7 cellular contexts compared by ENCODE assay signal in the genomic region with DNA sequence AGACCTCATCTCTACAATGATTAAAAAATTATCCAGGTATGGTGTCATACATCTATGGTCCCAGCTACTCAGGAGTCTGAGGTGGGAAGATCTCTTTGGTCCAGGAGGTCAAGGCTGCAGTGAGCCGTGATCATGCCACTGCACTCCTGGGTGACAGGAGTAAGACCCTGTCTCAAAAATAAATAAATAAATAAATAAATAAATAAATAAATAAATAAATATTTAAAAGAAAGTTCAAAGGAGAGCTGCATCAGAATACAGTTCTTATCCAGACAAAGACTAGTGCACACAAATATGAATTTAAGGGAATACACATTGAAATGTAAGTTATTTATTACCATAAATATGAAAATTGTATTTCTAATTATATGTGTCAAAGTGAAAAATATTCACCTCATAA.
"Had no signal": no experiment of that assay in that cellular context is flagged by ENCODE, and none has a peak within 500 bp of the region (broad histone marks: within the 10 kb centered on the region; RNA-seq: fewer than 3 reads in every experiment).

No MANE protein-coding gene starts in this region.

- ATAC-seq: GM12878 had no signal

- H3K4me3 ChIP-seq: GM12878 had no signal

- FAIRE-seq: GM12878, GM12891, GM12892, GM18507, GM19239 had no signal

- DNase-seq: GDM1, GF-D8 had no signal
